In the genomic region with DNA sequence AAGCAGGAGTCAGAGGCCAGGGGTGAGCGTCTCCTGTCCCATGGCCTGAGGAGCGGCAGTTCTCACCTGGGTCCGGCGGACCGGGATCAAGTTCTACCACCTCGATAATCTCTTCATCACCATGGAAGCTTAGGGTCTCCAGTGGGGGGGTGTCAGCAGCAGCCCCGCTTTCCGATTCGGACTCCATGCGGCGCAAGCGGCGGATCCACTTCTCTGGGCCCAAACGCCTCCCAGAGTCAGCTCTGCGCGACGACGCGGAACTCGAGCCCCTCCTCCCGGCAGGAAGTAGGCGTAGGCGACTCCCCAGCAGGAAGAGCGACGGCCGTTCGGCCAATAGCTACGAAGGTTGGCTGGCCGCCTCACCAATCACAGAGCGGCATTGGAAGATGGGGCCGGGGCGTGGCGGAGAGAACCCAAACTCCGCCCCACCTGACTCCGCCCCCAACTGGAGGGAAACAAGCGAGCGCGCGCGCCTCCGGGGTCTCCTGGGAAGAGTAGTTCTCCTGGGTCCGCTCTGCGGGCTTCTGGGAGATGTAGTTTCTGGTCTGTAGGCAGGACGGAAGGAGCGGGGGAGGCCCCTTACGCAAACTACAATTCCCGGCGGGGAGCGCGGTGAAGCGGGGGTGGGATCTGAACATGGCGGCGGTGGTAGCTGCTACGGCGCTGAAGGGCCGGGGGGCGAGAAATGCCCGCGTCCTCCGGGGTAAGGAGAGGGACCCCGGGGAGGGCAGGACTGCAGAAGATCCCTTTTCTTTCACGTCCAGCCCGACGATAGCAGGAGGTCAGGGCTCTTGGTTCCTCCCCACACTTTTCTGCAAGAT, we compare ENCODE assay signal across 8 cellular contexts.
DNase-seq lines count a peak whose midpoint lies in the region; ATAC-seq and TF ChIP-seq lines count a peak whose summit lies in the region.

A gene with protein sequence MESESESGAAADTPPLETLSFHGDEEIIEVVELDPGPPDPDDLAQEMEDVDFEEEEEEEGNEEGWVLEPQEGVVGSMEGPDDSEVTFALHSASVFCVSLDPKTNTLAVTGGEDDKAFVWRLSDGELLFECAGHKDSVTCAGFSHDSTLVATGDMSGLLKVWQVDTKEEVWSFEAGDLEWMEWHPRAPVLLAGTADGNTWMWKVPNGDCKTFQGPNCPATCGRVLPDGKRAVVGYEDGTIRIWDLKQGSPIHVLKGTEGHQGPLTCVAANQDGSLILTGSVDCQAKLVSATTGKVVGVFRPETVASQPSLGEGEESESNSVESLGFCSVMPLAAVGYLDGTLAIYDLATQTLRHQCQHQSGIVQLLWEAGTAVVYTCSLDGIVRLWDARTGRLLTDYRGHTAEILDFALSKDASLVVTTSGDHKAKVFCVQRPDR (minus strand): TSS at position 238 of the 821 bp plus-strand sequence. CDS start 51 bp downstream, at position 187.
A gene with protein sequence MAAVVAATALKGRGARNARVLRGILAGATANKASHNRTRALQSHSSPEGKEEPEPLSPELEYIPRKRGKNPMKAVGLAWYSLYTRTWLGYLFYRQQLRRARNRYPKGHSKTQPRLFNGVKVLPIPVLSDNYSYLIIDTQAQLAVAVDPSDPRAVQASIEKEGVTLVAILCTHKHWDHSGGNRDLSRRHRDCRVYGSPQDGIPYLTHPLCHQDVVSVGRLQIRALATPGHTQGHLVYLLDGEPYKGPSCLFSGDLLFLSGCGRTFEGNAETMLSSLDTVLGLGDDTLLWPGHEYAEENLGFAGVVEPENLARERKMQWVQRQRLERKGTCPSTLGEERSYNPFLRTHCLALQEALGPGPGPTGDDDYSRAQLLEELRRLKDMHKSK (plus strand): TSS at position 620 of the 821 bp plus-strand sequence. CDS start 17 bp downstream, at position 637.

- peak within 1 kb of the TSS; percentile 73 for H2AFZ ChIP-seq in MM.1S (ENCODE audit: low read length)

- H3K4me3 ChIP-seq in HAP-1 (peak within 1 kb of the TSS; percentile 89), MM.1S (ENCODE audit: low read length) (peak within 1 kb of the TSS; percentile 98)

- no peaks in the 10 kb centered on the region for H4K20me1 ChIP-seq in MM.1S (ENCODE audit: insufficient read depth, low read length)

- H3K27me3 ChIP-seq in HAP-1 (ENCODE audit: low read depth), result no peaks in the 10 kb centered on the region
- no peaks in the 10 kb centered on the region for H3K27me3 ChIP-seq in MM.1S (replicated peaks; ENCODE audit: insufficient read depth, low read length)

- H3K27ac Mint-ChIP-seq in nephron progenitor cell, result peak within 1 kb of the TSS; percentile 78
- H3K27ac Mint-ChIP-seq in stimulated activated naive CD8-positive, alpha-beta T cell treated with anti-CD3 and anti-CD28 coated beads, Interleukin-15, amount 100 ng/mL, for 72 hours, result peak within 1 kb of the TSS; percentile 90 to 99

- H3K36me3 ChIP-seq in ES-I3 (ENCODE audit: insufficient read depth, low read length) (no peaks in the 10 kb centered on the region), HAP-1 (replicated peaks) (peaks cover 52% of the 10 kb centered on the region), MM.1S (replicated peaks; ENCODE audit: insufficient read depth, low read length) (no peaks in the 10 kb centered on the region; the same call in 1 of the 2 replicates)

- H3K4me2 ChIP-seq in MM.1S (ENCODE audit: low read depth, low read length), result peak within 1 kb of the TSS; percentile 95

- in situ Hi-C loops in HAP-1 (cut with MboI; ENCODE audit: low sequenced_read_pairs), result no loop called here

- peak within 1 kb of the TSS; percentile 23; the same call in 1 of the 2 replicates for H3K27ac ChIP-seq in MM.1S (ENCODE audit: low read length)

- peaks cover 34% of the 10 kb centered on the region for H3K36me3 Mint-ChIP-seq in nephron progenitor cell (ENCODE audit: low read depth)

- peak within 1 kb of the TSS; percentile 89 for H3K4me3 Mint-ChIP-seq in nephron progenitor cell
- peak within 1 kb of the TSS; percentile 88 for H3K4me3 Mint-ChIP-seq in stimulated activated naive CD8-positive, alpha-beta T cell treated with anti-CD3 and anti-CD28 coated beads, Interleukin-15, amount 100 ng/mL, for 72 hours

- no peaks in the 10 kb centered on the region for H3K27me3 Mint-ChIP-seq in nephron progenitor cell (ENCODE audit: low read depth, poor library complexity)
- no peaks in the 10 kb centered on the region for H3K27me3 Mint-ChIP-seq in stimulated activated naive CD8-positive, alpha-beta T cell treated with anti-CD3 and anti-CD28 coated beads, Interleukin-15, amount 100 ng/mL, for 72 hours

- TF ChIP-seq CTCF in MM.1S (IDR thresholded peaks at IDR 0.05; ENCODE audit: low read length), result peak; percentile 14; the same call in 1 of the 2 replicates
- TF ChIP-seq CTCF in nephron progenitor cell (IDR thresholded peaks at IDR 0.05), result no peak

- ATAC-seq in stimulated activated naive CD8-positive, alpha-beta T cell treated with anti-CD3 and anti-CD28 coated beads, Interleukin-15, amount 100 ng/mL, for 72 hours, result peak; percentile 93

- DNase-seq in HAP-1 (ENCODE audit: low spot score in 2 of 2) (peak; percentile 98 to 100), MM.1S (peak; percentile 99), SIG-M5 (lab: John Stamatoyannopoulos, UW) (peak; percentile 94), activated gamma-delta T cell (lab: John Stamatoyannopoulos, UW) (peak; percentile 98), fibroblast of the conjunctiva (ENCODE audit: low read depth) (peak; percentile 99), nephron progenitor cell (peak; percentile 100)
- DNase-seq in stimulated activated naive CD8-positive, alpha-beta T cell treated with anti-CD3 and anti-CD28 coated beads, Interleukin-15, amount 100 ng/mL, for 72 hours, result peak; percentile 100

- H3K4me1 Mint-ChIP-seq in nephron progenitor cell, result peaks cover 34% of the 10 kb centered on the region
- H3K4me1 Mint-ChIP-seq in stimulated activated naive CD8-positive, alpha-beta T cell treated with anti-CD3 and anti-CD28 coated beads, Interleukin-15, amount 100 ng/mL, for 72 hours, result peaks cover 62% of the 10 kb centered on the region

- H3K9me2 ChIP-seq in MM.1S (replicated peaks; ENCODE audit: insufficient read depth, low read length), result no peaks in the 10 kb centered on the region

- H3F3A ChIP-seq in MM.1S (ENCODE audit: insufficient read depth, low read length), result no peaks in the 10 kb centered on the region; the same call in 1 of the 2 replicates

- H3K9ac ChIP-seq in ES-I3 (ENCODE audit: low read depth, low read length), result peak within 1 kb of the TSS; percentile 83
- peak within 1 kb of the TSS; percentile 77 for H3K9ac ChIP-seq in MM.1S (ENCODE audit: low read length)

- H3K9me3 Mint-ChIP-seq in nephron progenitor cell, result no peaks in the 10 kb centered on the region
- H3K9me3 Mint-ChIP-seq in stimulated activated naive CD8-positive, alpha-beta T cell treated with anti-CD3 and anti-CD28 coated beads, Interleukin-15, amount 100 ng/mL, for 72 hours, result no peaks in the 10 kb centered on the region

- no peaks in the 10 kb centered on the region for H3K9me3 ChIP-seq in ES-I3 (ENCODE audit: control insufficient read depth, insufficient read depth, low read length)
- no peaks in the 10 kb centered on the region for H3K9me3 ChIP-seq in HAP-1
- H3K9me3 ChIP-seq in MM.1S (replicated peaks; ENCODE audit: insufficient read depth, low read length), result no peaks in the 10 kb centered on the region

- H3K79me2 ChIP-seq in MM.1S (ENCODE audit: low read length), result peaks cover 49% of the 10 kb centered on the region

- no peaks in the 10 kb centered on the region; the same call in 1 of the 2 replicates for H3K4me1 ChIP-seq in ES-I3 (ENCODE audit: insufficient read depth, low read length)
- peaks cover 14% of the 10 kb centered on the region for H3K4me1 ChIP-seq in HAP-1
- H3K4me1 ChIP-seq in MM.1S (ENCODE audit: low read length), result peaks cover 3% of the 10 kb centered on the region; the same call in 1 of the 2 replicates

Comparison
In these comparisons a context has a peak if more than half of its experiments do, and no peak if none do; other contexts are left out.
1. Peak in every context shown above with its lines: DNase-seq, ATAC-seq, H3K4me3 ChIP-seq and H3K27ac ChIP-seq.